Comparison of ENCODE assay signal across 26 cellular contexts in the genomic region with DNA sequence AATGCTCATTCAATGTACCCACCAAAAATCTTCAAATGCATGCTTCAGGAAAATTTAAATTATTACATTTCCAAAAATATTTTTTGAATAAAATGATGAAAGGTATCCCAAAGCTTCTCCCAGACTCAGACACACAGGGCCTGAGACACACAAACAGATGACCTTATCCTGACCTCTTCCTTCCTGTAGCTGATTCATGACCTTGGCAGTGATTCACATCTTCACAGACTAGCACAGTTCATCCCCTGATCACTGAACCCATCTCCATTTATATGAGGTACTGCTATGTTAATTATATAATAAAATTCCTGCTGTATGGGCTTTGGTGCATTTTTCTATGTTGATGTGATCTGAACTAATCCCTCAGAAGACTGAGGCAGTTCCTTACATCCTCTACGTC.
DNase-seq lines count a peak whose midpoint lies in the region; ATAC-seq, FAIRE-seq and TF ChIP-seq lines count a peak whose summit lies in the region.
"Had no signal": no experiment of that assay in that cellular context is flagged by ENCODE, and none has a peak within 500 bp of the region (broad histone marks: within the 10 kb centered on the region; RNA-seq: fewer than 3 reads in every experiment).

No MANE protein-coding gene starts in this region.

- no peak overlapping the region for H3K27ac Mint-ChIP-seq in MCF 10A (ENCODE audit: low read depth, unreplicated experiment)
- H3K27ac Mint-ChIP-seq: activated naive CD8-positive, alpha-beta T cell treated with anti-CD3 and anti-CD28 coated beads, Interleukin-2, amount 50 U/mL, for 24 hours; IgD-negative memory B cell had no signal

- no peak for TF ChIP-seq POLR2A in breast epithelium (IDR thresholded peaks at IDR 0.05)

- intact Hi-C loops in MCF 10A (cut with micrococcal nuclease) (no loop called here), breast epithelium (cut with DNase I; ENCODE audit: low total_unique reads) (no loop called here)

- peaks cover 11% of the 10 kb centered on the region for H3K4me1 Mint-ChIP-seq in MCF 10A (ENCODE audit: insufficient read depth, unreplicated experiment)
- H3K4me1 Mint-ChIP-seq: activated naive CD8-positive, alpha-beta T cell treated with anti-CD3 and anti-CD28 coated beads, Interleukin-2, amount 50 U/mL, for 24 hours; IgD-negative memory B cell had no signal

- CTCF ChIA-PET in MCF 10A (lab: Yijun Ruan, JAX) = interaction anchor here (0.6 to 1.1 kb wide), 2 partner anchors 13 to 388 kb away, joined by 3 to 6 read pairs; no protein-coding TSS in a partner anchor

- H3K4me1 ChIP-seq in breast epithelium (no peaks in the 10 kb centered on the region), RWPE2 (ENCODE audit: insufficient read depth, poor library complexity, severe bottlenecking) (peaks cover 16% of the 10 kb centered on the region)
- H3K4me1 ChIP-seq: right atrium auricular region, tibial artery had no signal

- no TSS peak for BruUV-seq in MCF 10A (replicated peaks; lab: Mats Ljungman, UMichigan)

- DNase-seq in MCF 10A (ENCODE audit: unreplicated experiment) (peak; percentile 73), breast epithelium (ENCODE audit: low spot score in 2 of 2) (no peak), RWPE2 (ENCODE audit: low spot score) (no peak), fibroblast of mammary gland (ENCODE audit: low read depth) (peak; percentile 84), urothelium cell line (ENCODE audit: low spot score) (peak; percentile 72), mesenteric fat pad (ENCODE audit: low spot score) (no peak), SKM-1 (lab: John Stamatoyannopoulos, UW; ENCODE audit: unreplicated experiment) (no peak), LoVo (ENCODE audit: low spot score) (no peak)
- DNase-seq: 8988T; activated CD8-positive, alpha-beta memory T cell treated with anti-CD3 and anti-CD28 coated beads for 24 hours; activated naive CD8-positive, alpha-beta T cell treated with anti-CD3 and anti-CD28 coated beads, Interleukin-2, amount 50 U/mL, for 24 hours; central memory CD4-positive, alpha-beta T cell; foreskin melanocyte; left ventricle myocardium superior; NCI-H2029 treated with DMSO at 0.1 percent for 48 hours; NCI-H510A treated with DMSO at 0.1 percent for 48 hours; nucleus accumbens; Right ventricle myocardium superior; stimulated activated CD4-positive, alpha-beta T cell treated with anti-CD3 and anti-CD28 coated beads, Interleukin-15, amount 100 ng/mL, for 24 hours; stimulated activated naive CD4-positive, alpha-beta T cell treated with Interleukin-2 at 50 U/mL for 16 hours; tibial artery had no signal

- no peak for FAIRE-seq in urothelium cell line (lab: Jason Lieb, UNC)
- FAIRE-seq: H1 had no signal

- H3K27ac ChIP-seq in breast epithelium = no peak overlapping the region
- H3K27ac ChIP-seq in RWPE2 (ENCODE audit: poor library complexity, severe bottlenecking) = peak overlapping the region; percentile 42
- H3K27ac ChIP-seq: C4-2B, right atrium auricular region, tibial artery had no signal

- H3K4me3 ChIP-seq in breast epithelium (no peak overlapping the region), RWPE2 (ENCODE audit: severe bottlenecking) (no peak overlapping the region), fibroblast of mammary gland (ENCODE audit: control insufficient read depth, low read depth, low read length) (no peak overlapping the region)
- H3K4me3 ChIP-seq: right atrium auricular region, tibial artery had no signal

- H3K9me3 ChIP-seq in breast epithelium (no peaks in the 10 kb centered on the region), RWPE2 (ENCODE audit: severe bottlenecking) (no peaks in the 10 kb centered on the region)
- H3K9me3 ChIP-seq: right atrium auricular region, tibial artery had no signal

- H3K36me3 ChIP-seq in breast epithelium (no peaks in the 10 kb centered on the region), RWPE2 (ENCODE audit: low read depth) (no peaks in the 10 kb centered on the region)
- H3K36me3 ChIP-seq: right atrium auricular region, tibial artery had no signal

- TF ChIP-seq CTCF in MCF 10A (IDR thresholded peaks at IDR 0.05; ENCODE audit: unreplicated experiment) (no peak), breast epithelium (IDR thresholded peaks at IDR 0.05) (no peak), RWPE2 (IDR thresholded peaks at IDR 0.05; ENCODE audit: poor library complexity, severe bottlenecking) (no peak), fibroblast of mammary gland (conservative IDR thresholded peaks at IDR 0.05; ENCODE audit: control insufficient read depth, insufficient read depth, low read depth, low read length) (no peak)

- H3K27me3 ChIP-seq in breast epithelium = no peaks in the 10 kb centered on the region
- H3K27me3 ChIP-seq in RWPE2 (ENCODE audit: insufficient read depth, poor library complexity, severe bottlenecking) = no peaks in the 10 kb centered on the region
- H3K27me3 ChIP-seq: right atrium auricular region, tibial artery had no signal

- no peak overlapping the region for H3K4me3 Mint-ChIP-seq in MCF 10A (ENCODE audit: unreplicated experiment)
- H3K4me3 Mint-ChIP-seq: activated naive CD8-positive, alpha-beta T cell treated with anti-CD3 and anti-CD28 coated beads, Interleukin-2, amount 50 U/mL, for 24 hours; IgD-negative memory B cell had no signal

- no peaks in the 10 kb centered on the region for H3K36me3 Mint-ChIP-seq in MCF 10A (ENCODE audit: insufficient read depth, unreplicated experiment)
- H3K36me3 Mint-ChIP-seq: IgD-negative memory B cell had no signal

- ATAC-seq in RWPE2 (ENCODE audit: low read depth) = peak; percentile 98
- ATAC-seq: activated CD4-positive, CD25-positive, alpha-beta regulatory T cell treated with anti-CD3 and anti-CD28 coated beads, Interleukin-2, amount 50 U/mL, for 24 hours; activated naive CD8-positive, alpha-beta T cell treated with anti-CD3 and anti-CD28 coated beads, Interleukin-2, amount 50 U/mL, for 24 hours; left ventricle myocardium superior had no signal

- no peaks in the 10 kb centered on the region for H3K27me3 Mint-ChIP-seq in MCF 10A (ENCODE audit: insufficient read depth, unreplicated experiment)
- H3K27me3 Mint-ChIP-seq: activated naive CD8-positive, alpha-beta T cell treated with anti-CD3 and anti-CD28 coated beads, Interleukin-2, amount 50 U/mL, for 24 hours; IgD-negative memory B cell had no signal

- POLR2A ChIA-PET in MCF 10A (lab: Yijun Ruan, JAX) = interaction anchor here (0.6 to 1.1 kb wide), 2 partner anchors 19 to 49 kb away, joined by 3 to 4 read pairs; no protein-coding TSS in a partner anchor

- H3K9me3 Mint-ChIP-seq in MCF 10A (ENCODE audit: unreplicated experiment) = no peaks in the 10 kb centered on the region
- H3K9me3 Mint-ChIP-seq: activated naive CD8-positive, alpha-beta T cell treated with anti-CD3 and anti-CD28 coated beads, Interleukin-2, amount 50 U/mL, for 24 hours had no signal

Comparison
In these comparisons a context has a peak if more than half of its experiments do, and no peak if none do; other contexts are left out.
1. DNase-seq: peak in MCF 10A (single experiment), fibroblast of mammary gland (single experiment) and urothelium cell line (single experiment); none in breast epithelium (0 of 2), RWPE2 (single experiment), mesenteric fat pad (single experiment), SKM-1 (single experiment) and LoVo (single experiment).